ENCODE assay signal across 2 cellular contexts in the genomic region with DNA sequence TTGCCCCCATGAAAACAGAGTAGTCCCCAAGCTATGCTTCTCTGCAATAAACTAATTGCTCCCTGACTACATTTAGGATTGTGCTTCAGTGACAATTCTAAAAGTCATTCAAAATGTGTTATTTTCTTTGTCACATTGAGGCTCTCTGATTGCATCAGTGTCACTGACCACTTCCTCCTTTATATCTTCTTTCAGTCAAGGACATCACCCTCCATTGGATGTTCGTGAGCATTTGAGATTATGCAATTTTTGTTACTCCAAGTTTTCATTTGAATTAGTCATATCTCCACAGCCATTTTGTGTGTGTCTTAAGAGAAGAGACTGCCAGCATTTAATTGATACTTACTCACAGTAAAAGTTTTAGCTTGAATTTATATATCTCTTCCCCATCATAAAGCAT.
TF ChIP-seq lines count a peak whose summit lies in the region.

No MANE protein-coding gene starts in this region.

TF ChIP-seq in GM23338, 12 proteins besides CTCF, POLR2A, EP300 and RAD21 (continued from another document):
- TF ChIP-seq EZH2 (IDR thresholded peaks at IDR 0.05; ENCODE audit: low read depth, unreplicated experiment) (no peak), STAT1 (IDR thresholded peaks at IDR 0.05; ENCODE audit: unreplicated experiment) (no peak), ZNF114 (CRISPR knock-in tag; IDR thresholded peaks at IDR 0.05) (no peak), EZH2phosphoT487 (IDR thresholded peaks at IDR 0.05; ENCODE audit: unreplicated experiment) (no peak)
- TF ChIP-seq, protein P1, sequence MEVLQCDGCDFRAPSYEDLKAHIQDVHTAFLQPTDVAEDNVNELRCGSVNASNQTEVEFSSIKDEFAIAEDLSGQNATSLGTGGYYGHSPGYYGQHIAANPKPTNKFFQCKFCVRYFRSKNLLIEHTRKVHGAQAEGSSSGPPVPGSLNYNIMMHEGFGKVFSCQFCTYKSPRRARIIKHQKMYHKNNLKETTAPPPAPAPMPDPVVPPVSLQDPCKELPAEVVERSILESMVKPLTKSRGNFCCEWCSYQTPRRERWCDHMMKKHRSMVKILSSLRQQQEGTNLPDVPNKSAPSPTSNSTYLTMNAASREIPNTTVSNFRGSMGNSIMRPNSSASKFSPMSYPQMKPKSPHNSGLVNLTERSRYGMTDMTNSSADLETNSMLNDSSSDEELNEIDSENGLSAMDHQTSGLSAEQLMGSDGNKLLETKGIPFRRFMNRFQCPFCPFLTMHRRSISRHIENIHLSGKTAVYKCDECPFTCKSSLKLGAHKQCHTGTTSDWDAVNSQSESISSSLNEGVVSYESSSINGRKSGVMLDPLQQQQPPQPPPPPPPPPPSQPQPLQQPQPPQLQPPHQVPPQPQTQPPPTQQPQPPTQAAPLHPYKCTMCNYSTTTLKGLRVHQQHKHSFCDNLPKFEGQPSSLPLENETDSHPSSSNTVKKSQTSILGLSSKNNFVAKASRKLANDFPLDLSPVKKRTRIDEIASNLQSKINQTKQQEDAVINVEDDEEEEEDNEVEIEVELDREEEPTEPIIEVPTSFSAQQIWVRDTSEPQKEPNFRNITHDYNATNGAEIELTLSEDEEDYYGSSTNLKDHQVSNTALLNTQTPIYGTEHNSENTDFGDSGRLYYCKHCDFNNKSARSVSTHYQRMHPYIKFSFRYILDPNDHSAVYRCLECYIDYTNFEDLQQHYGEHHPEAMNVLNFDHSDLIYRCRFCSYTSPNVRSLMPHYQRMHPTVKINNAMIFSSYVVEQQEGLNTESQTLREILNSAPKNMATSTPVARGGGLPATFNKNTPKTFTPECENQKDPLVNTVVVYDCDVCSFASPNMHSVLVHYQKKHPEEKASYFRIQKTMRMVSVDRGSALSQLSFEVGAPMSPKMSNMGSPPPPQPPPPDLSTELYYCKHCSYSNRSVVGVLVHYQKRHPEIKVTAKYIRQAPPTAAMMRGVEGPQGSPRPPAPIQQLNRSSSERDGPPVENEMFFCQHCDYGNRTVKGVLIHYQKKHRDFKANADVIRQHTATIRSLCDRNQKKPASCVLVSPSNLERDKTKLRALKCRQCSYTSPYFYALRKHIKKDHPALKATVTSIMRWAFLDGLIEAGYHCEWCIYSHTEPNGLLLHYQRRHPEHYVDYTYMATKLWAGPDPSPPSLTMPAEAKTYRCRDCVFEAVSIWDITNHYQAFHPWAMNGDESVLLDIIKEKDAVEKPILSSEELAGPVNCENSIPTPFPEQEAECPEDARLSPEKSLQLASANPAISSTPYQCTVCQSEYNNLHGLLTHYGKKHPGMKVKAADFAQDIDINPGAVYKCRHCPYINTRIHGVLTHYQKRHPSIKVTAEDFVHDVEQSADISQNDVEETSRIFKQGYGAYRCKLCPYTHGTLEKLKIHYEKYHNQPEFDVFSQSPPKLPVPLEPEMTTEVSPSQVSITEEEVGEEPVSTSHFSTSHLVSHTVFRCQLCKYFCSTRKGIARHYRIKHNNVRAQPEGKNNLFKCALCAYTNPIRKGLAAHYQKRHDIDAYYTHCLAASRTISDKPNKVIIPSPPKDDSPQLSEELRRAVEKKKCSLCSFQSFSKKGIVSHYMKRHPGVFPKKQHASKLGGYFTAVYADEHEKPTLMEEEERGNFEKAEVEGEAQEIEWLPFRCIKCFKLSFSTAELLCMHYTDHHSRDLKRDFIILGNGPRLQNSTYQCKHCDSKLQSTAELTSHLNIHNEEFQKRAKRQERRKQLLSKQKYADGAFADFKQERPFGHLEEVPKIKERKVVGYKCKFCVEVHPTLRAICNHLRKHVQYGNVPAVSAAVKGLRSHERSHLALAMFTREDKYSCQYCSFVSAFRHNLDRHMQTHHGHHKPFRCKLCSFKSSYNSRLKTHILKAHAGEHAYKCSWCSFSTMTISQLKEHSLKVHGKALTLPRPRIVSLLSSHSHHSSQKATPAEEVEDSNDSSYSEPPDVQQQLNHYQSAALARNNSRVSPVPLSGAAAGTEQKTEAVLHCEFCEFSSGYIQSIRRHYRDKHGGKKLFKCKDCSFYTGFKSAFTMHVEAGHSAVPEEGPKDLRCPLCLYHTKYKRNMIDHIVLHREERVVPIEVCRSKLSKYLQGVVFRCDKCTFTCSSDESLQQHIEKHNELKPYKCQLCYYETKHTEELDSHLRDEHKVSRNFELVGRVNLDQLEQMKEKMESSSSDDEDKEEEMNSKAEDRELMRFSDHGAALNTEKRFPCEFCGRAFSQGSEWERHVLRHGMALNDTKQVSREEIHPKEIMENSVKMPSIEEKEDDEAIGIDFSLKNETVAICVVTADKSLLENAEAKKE (CRISPR knock-in tag; IDR thresholded peaks at IDR 0.05) = no peak
- TF ChIP-seq, protein P2, sequence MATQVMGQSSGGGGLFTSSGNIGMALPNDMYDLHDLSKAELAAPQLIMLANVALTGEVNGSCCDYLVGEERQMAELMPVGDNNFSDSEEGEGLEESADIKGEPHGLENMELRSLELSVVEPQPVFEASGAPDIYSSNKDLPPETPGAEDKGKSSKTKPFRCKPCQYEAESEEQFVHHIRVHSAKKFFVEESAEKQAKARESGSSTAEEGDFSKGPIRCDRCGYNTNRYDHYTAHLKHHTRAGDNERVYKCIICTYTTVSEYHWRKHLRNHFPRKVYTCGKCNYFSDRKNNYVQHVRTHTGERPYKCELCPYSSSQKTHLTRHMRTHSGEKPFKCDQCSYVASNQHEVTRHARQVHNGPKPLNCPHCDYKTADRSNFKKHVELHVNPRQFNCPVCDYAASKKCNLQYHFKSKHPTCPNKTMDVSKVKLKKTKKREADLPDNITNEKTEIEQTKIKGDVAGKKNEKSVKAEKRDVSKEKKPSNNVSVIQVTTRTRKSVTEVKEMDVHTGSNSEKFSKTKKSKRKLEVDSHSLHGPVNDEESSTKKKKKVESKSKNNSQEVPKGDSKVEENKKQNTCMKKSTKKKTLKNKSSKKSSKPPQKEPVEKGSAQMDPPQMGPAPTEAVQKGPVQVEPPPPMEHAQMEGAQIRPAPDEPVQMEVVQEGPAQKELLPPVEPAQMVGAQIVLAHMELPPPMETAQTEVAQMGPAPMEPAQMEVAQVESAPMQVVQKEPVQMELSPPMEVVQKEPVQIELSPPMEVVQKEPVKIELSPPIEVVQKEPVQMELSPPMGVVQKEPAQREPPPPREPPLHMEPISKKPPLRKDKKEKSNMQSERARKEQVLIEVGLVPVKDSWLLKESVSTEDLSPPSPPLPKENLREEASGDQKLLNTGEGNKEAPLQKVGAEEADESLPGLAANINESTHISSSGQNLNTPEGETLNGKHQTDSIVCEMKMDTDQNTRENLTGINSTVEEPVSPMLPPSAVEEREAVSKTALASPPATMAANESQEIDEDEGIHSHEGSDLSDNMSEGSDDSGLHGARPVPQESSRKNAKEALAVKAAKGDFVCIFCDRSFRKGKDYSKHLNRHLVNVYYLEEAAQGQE (IDR thresholded peaks at IDR 0.05; ENCODE audit: unreplicated experiment) = no peak

TF ChIP-seq in K562, 482 proteins besides CTCF, POLR2A, EP300 and RAD21 (continued from another document):
- TF ChIP-seq CEBPB (tag; IDR thresholded peaks at IDR 0.05) = peak; percentile 58
- TF ChIP-seq SPI1 (IDR thresholded peaks at IDR 0.05; ENCODE audit: borderline replicate concordance, low read depth, low read length) = peak; percentile 13; the same call in 1 of the 2 replicates
